In the genomic region with DNA sequence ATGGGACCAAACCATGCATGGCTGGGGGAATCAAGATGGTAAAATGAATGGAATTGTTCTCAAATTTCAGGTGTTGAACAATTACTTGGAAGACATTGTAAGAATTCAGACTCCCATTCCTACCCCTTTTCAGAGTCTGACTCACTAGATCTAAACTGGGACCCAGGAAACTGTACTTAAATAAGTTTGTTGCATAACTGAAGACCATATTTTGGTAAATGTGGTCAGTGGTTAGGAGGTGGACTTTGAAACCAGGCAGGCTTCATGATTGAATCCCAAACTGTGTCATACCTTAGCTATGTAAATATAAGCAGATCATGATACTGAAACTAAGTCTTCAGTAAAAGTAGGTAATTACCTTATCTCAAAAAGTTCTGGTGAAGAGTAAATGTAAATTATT, we compare ENCODE assay signal across 12 cellular contexts. TPM values are rescaled to one million over a fixed set of nuclear protein-coding genes. Genes with fewer than 3 reads are reported as not detected.
DNase-seq lines count a peak whose midpoint lies in the region; ATAC-seq, FAIRE-seq and TF ChIP-seq lines count a peak whose summit lies in the region.
"Had no signal": no experiment of that assay in that cellular context is flagged by ENCODE, and none has a peak within 500 bp of the region (broad histone marks: within the 10 kb centered on the region; RNA-seq: fewer than 3 reads in every experiment).

No MANE protein-coding gene starts in this region.

- H2AFZ ChIP-seq in GM12878 (ENCODE audit: control insufficient read depth, low read depth, low read length) (no peak overlapping the region), OCI-LY7 (ENCODE audit: low read length) (no peak overlapping the region)

- no peaks in the 10 kb centered on the region; a peak in 1 of 4 replicates for H3K27me3 ChIP-seq in GM12878 (replicated peaks in 1 of 2; ENCODE audit: control insufficient read depth in 2 of 2, insufficient read depth in 2 of 2, low read length in 1 of 2)
- no peaks in the 10 kb centered on the region for H3K27me3 ChIP-seq in transverse colon
- no peaks in the 10 kb centered on the region for H3K27me3 ChIP-seq in naive thymus-derived CD4-positive, alpha-beta T cell (ENCODE audit: control insufficient read depth in 2 of 2, insufficient read depth in 2 of 2, low read length in 2 of 2)
- H3K27me3 ChIP-seq: left lung had no signal

- no peaks in the 10 kb centered on the region for H3K4me1 ChIP-seq in GM12878 (ENCODE audit: control insufficient read depth, insufficient read depth, low read length)
- no peaks in the 10 kb centered on the region for H3K4me1 ChIP-seq in transverse colon
- H3K4me1 ChIP-seq in naive thymus-derived CD4-positive, alpha-beta T cell (ENCODE audit: control insufficient read depth in 2 of 2, insufficient read depth in 2 of 2, low read length in 2 of 2), result no peaks in the 10 kb centered on the region
- no peaks in the 10 kb centered on the region for H3K4me1 ChIP-seq in OCI-LY7 (ENCODE audit: insufficient read depth, low read length, poor library complexity, severe bottlenecking)
- H3K4me1 ChIP-seq: left lung had no signal

- no peak overlapping the region for H3K27ac Mint-ChIP-seq in naive thymus-derived CD4-positive, alpha-beta T cell

- TF ChIP-seq RAD21 in GM12878 (IDR thresholded peaks at IDR 0.05; ENCODE audit: insufficient read depth, low read depth, low read length), result no peak

- H3K36me3 ChIP-seq in GM12878 (ENCODE audit: control insufficient read depth in 2 of 2, insufficient read depth in 2 of 2, low read length in 1 of 2) (no peaks in the 10 kb centered on the region), transverse colon (no peaks in the 10 kb centered on the region), OCI-LY7 (ENCODE audit: insufficient read depth, low read length) (no peaks in the 10 kb centered on the region)
- no peaks in the 10 kb centered on the region for H3K36me3 ChIP-seq in naive thymus-derived CD4-positive, alpha-beta T cell (ENCODE audit: control insufficient read depth in 2 of 3, insufficient read depth in 3 of 3, low read length in 3 of 3)
- H3K36me3 ChIP-seq: left lung had no signal

- H3K4me1 Mint-ChIP-seq in naive thymus-derived CD4-positive, alpha-beta T cell, result no peaks in the 10 kb centered on the region

- in situ Hi-C loops in GM12878 (cut with MboI), result no loop called here
- in situ Hi-C loops in transverse colon (cut with MboI; ENCODE audit: low pct_ligation_motif_present in 1 of 4, low pct_unique_long_range_greater_than_20kb in 1 of 4, low sequenced_read_pairs in 3 of 4), result no loop called here

- no peaks in the 10 kb centered on the region for H4K20me1 ChIP-seq in GM12878 (ENCODE audit: control insufficient read depth, insufficient read depth)
- H4K20me1 ChIP-seq in OCI-LY7 (ENCODE audit: insufficient read depth, low read length), result no peaks in the 10 kb centered on the region

- RAD21 ChIA-PET in GM12878 (lab: Charles Lee; ENCODE audit: unreplicated experiment), result no interaction called here

- H3K4me3 ChIP-seq in GM12878, result no peak overlapping the region
- no peak overlapping the region for H3K4me3 ChIP-seq in transverse colon
- no peak overlapping the region for H3K4me3 ChIP-seq in naive thymus-derived CD4-positive, alpha-beta T cell (ENCODE audit: low read length)
- H3K4me3 ChIP-seq in OCI-LY7 (ENCODE audit: low read depth, low read length, poor library complexity, severe bottlenecking), result no peak overlapping the region
- H3K4me3 ChIP-seq: left lung had no signal

- H3K79me2 ChIP-seq in GM12878 (ENCODE audit: control insufficient read depth, insufficient read depth, low read length) (no peaks in the 10 kb centered on the region), OCI-LY7 (ENCODE audit: insufficient read depth, low read depth, low read length) (no peaks in the 10 kb centered on the region)

- H3K27ac ChIP-seq in GM12878 (ENCODE audit: control insufficient read depth, insufficient read depth) (no peak overlapping the region; the same call in 1 of the 2 replicates), transverse colon (no peak overlapping the region), OCI-LY7 (ENCODE audit: low read depth, low read length, poor library complexity, severe bottlenecking) (no peak overlapping the region)
- H3K27ac ChIP-seq in naive thymus-derived CD4-positive, alpha-beta T cell (ENCODE audit: low read depth, low read length), result no peak overlapping the region
- H3K27ac ChIP-seq: left lung had no signal

- TF ChIP-seq EP300 in GM12878 (IDR thresholded peaks at IDR 0.05; ENCODE audit: borderline replicate concordance in 1 of 2, control insufficient read depth in 1 of 2, low read depth in 2 of 2, low read length in 2 of 2) (peak; percentile 58 to 75; a peak in 3 of 4 replicates), transverse colon (IDR thresholded peaks at IDR 0.05; ENCODE audit: low read depth) (no peak)

- intact Hi-C loops in GM12878 (cut with micrococcal nuclease; ENCODE audit: unreplicated experiment), result loop anchor here (1.0 kb wide), 1 partner anchor 42 kb away; a partner anchor contains a TSS
- intact Hi-C loops in transverse colon (cut with DNase I; ENCODE audit: low total_unique reads), result no loop called here
- intact Hi-C loops in naive thymus-derived CD4-positive, alpha-beta T cell (cut with micrococcal nuclease), result no loop called here
- intact Hi-C loops in OCI-LY7 (cut with micrococcal nuclease; ENCODE audit: unreplicated experiment), result no loop called here

- SMC1A ChIA-PET in GM12878 (lab: Charles Lee; ENCODE audit: uncharacterized antibody, unreplicated experiment), result interaction anchor here (0.8 to 1.5 kb wide), 8 partner anchors 9 to 117 kb away, joined by 3 to 4 read pairs (median 3); a partner anchor contains a TSS

- TF ChIP-seq POLR2A in GM12878 (IDR thresholded peaks at IDR 0.05; ENCODE audit: low read depth, low read length) (no peak), transverse colon (IDR thresholded peaks at IDR 0.05) (no peak)

- H3K4me2 ChIP-seq in GM12878 (ENCODE audit: control insufficient read depth, insufficient read depth) (no peak overlapping the region), OCI-LY7 (ENCODE audit: low read length) (no peak overlapping the region)

- DNase-seq in GM12878 (ENCODE audit: low read depth, low spot score) (peak; percentile 57), transverse colon (no peak), DMS114 treated with DMSO at 0.1 percent for 48 hours (lab: John Stamatoyannopoulos, UW; ENCODE audit: unreplicated experiment) (no peak), OCI-LY7 (ENCODE audit: low spot score) (no peak)
- no peak for DNase-seq in naive thymus-derived CD4-positive, alpha-beta T cell
- DNase-seq: KG1, left lung, SIG-M5, substantia nigra had no signal

- POLR2A ChIA-PET in GM12878 (lab: Charles Lee), result no interaction called here
- POLR2A ChIA-PET in naive thymus-derived CD4-positive, alpha-beta T cell (lab: Charles Lee), result no interaction called here
- POLR2A ChIA-PET in OCI-LY7 (lab: Charles Lee), result no interaction called here

- ATAC-seq in GM18511 (IDR thresholded peaks at IDR 0.05; ENCODE audit: unreplicated experiment) (peak; percentile 95), GM21619 (IDR thresholded peaks at IDR 0.05; ENCODE audit: unreplicated experiment) (peak; percentile 93), HG03378 (IDR thresholded peaks at IDR 0.05; ENCODE audit: unreplicated experiment) (peak; percentile 98), GM12878 (peak; percentile 94)
- ATAC-seq in naive thymus-derived CD4-positive, alpha-beta T cell, result no peak
- ATAC-seq: left lung had no signal

- no peak overlapping the region for H3K9ac ChIP-seq in GM12878 (ENCODE audit: control insufficient read depth, insufficient read depth, low read length)

- no peaks in the 10 kb centered on the region for H3K9me2 ChIP-seq in OCI-LY7 (ENCODE audit: insufficient read depth, low read length)

- BruUV-seq in GM12878 (replicated peaks; lab: Mats Ljungman, UMichigan) (no TSS peak), OCI-LY7 (replicated peaks; lab: Mats Ljungman, UMichigan) (no TSS peak)

- H3K4me3 Mint-ChIP-seq in naive thymus-derived CD4-positive, alpha-beta T cell, result no peak overlapping the region

- CTCF ChIA-PET in GM12878 (lab: Yijun Ruan, JAX) (no interaction called here), OCI-LY7 (lab: Charles Lee; ENCODE audit: unreplicated experiment) (no interaction called here)
- CTCF ChIA-PET in naive thymus-derived CD4-positive, alpha-beta T cell (lab: Charles Lee), result no interaction called here

- TF ChIP-seq CTCF in GM12878 (IDR thresholded peaks at IDR 0.05 in 2 of 3, conservative IDR thresholded peaks at IDR 0.05 in 1 of 3; ENCODE audit: control insufficient read depth in 2 of 3, extremely low read depth in 1 of 3, insufficient read depth in 1 of 3, low read depth in 3 of 3, low read length in 3 of 3) (no peak), transverse colon (IDR thresholded peaks at IDR 0.05) (no peak), OCI-LY7 (conservative IDR thresholded peaks at IDR 0.05; ENCODE audit: low read length) (no peak)

- H3K36me3 Mint-ChIP-seq in naive thymus-derived CD4-positive, alpha-beta T cell, result no peaks in the 10 kb centered on the region

- FAIRE-seq in GM12878 (lab: Jason Lieb, UNC), result peak; percentile 90

- H3K27me3 Mint-ChIP-seq in naive thymus-derived CD4-positive, alpha-beta T cell, result peaks cover 0 to 6% (median 0%) of the 10 kb centered on the region in 5 donors

- H3K9me3 Mint-ChIP-seq in naive thymus-derived CD4-positive, alpha-beta T cell, result peaks cover 0 to 17% (median 0%) of the 10 kb centered on the region in 11 donors

- H3K9me3 ChIP-seq in GM12878 (replicated peaks; ENCODE audit: control insufficient read depth, insufficient read depth, low read length) (no peaks in the 10 kb centered on the region), transverse colon (no peaks in the 10 kb centered on the region), OCI-LY7 (ENCODE audit: low read length) (no peaks in the 10 kb centered on the region)
- H3K9me3 ChIP-seq in naive thymus-derived CD4-positive, alpha-beta T cell (ENCODE audit: control insufficient read depth in 2 of 3, low read length in 3 of 3), result no peaks in the 10 kb centered on the region

RNA-seq across cellular contexts. Expression of a gene that starts 41.7 kb away (rescaled TPM):
- 23.7 and 23.9 TPM in 2 replicates for total RNA-seq in GM12878 (2013; cell fraction: nucleolus; rRNA removed)
- total RNA-seq in GM12878 (2014; rRNA removed) (133 and 137 TPM in 2 replicates), GM12878 (2014; rRNA removed; fragmentation: Illumina TruSeq; extraction: Trizol) (123 and 126 TPM in 2 replicates), GM12878 (2021) (96.9 and 98.7 TPM in 2 replicates), transverse colon (10 to 100 TPM in 1 of 4 donors, 1 to 10 TPM in 3; 5.2 to 21.9 (median 6.9) TPM), OCI-LY7 (2022) (108 and 115 TPM in 2 replicates)
- 56.0 TPM for polyA plus RNA-seq in GM12878 (2011; ENCODE audit: low read depth)
- polyA plus RNA-seq in GM12878 (2011; rRNA removed) (110 and 117 TPM in 2 replicates), GM12878 (2014; fragmentation: Illumina TruSeq; extraction: Trizol) (152 and 162 TPM in 2 replicates), GM12878 (2014; fragmentation: Nextera tagmentation; extraction: Ambion mirVana) (100 to 1,000 TPM; 129 to 151 TPM), GM12878 (2014; rRNA removed) (142 and 152 TPM in 2 replicates), GM12878 (2016; fragmentation: Nextera tagmentation; extraction: Ambion mirVana) (100 to 1,000 TPM; 290 to 324 TPM)
- polyA plus RNA-seq in GM12878 (2011; cell fraction: cytosol; rRNA removed), result 88.0 and 120 TPM in 2 replicates
- 155 and 159 TPM in 2 replicates for polyA plus RNA-seq in GM12878 (2011; cell fraction: nucleus; rRNA removed)
- polyA plus RNA-seq in GM12878 (2012), result 65.0 and 69.0 TPM in 2 replicates
- 55.3 and 65.0 TPM in 2 replicates for polyA minus RNA-seq in GM12878 (2011; rRNA and poly(A)+ RNA removed)
- 18.7 and 19.8 TPM in 2 replicates for polyA minus RNA-seq in GM12878 (2011; cell fraction: cytosol; rRNA and poly(A)+ RNA removed)
- polyA minus RNA-seq in GM12878 (2011; cell fraction: nucleus; rRNA and poly(A)+ RNA removed), result 48.0 and 60.6 TPM in 2 replicates
- total RNA-seq in naive thymus-derived CD4-positive, alpha-beta T cell, result 10 to 100 TPM in 1 of 5 experiments, 1 to 10 TPM in 4; 2.5 to 78.7 (median 3.5) TPM
- 1 to 10 TPM; 8.1 to 9.5 TPM for polyA plus RNA-seq in naive thymus-derived CD4-positive, alpha-beta T cell
- 220 and 230 TPM in 2 replicates for total RNA-seq in OCI-LY7 (2014; rRNA removed; shearing (Covaris generic))
